Comparison of ENCODE assay signal across 26 cellular contexts in genomic region chr2:7045601-7046590, GRCh38.
DNase-seq lines count a peak whose midpoint lies in the region; ATAC-seq and TF ChIP-seq lines count a peak whose summit lies in the region.
"Had no signal": no experiment of that assay in that cellular context is flagged by ENCODE, and none has a peak within 500 bp of the region (broad histone marks: within the 10 kb centered on the region; RNA-seq: fewer than 3 reads in every experiment).

No MANE protein-coding gene starts in this region.

- H3K27ac ChIP-seq in right cardiac atrium (ENCODE audit: low read length) = no peak overlapping the region
- H3K27ac ChIP-seq: A549, PC-9, SJCRH30 had no signal

- in situ Hi-C loops in G401 (cut with HindIII; ENCODE audit: low sequenced_read_pairs) = no loop called here

- H3K4me1 ChIP-seq in right cardiac atrium (ENCODE audit: control insufficient read depth, insufficient read depth, low read length) = peaks cover 3% of the 10 kb centered on the region
- H3K4me1 ChIP-seq: A549, SJCRH30 had no signal

- H3K4me3 ChIP-seq in NB4 (ENCODE audit: low read depth, low read length) (no peak overlapping the region), right cardiac atrium (ENCODE audit: low read length) (no peak overlapping the region)
- H3K4me3 ChIP-seq: A549, PC-9, SJCRH30 had no signal

- ATAC-seq in HG02852 (IDR thresholded peaks at IDR 0.05; ENCODE audit: unreplicated experiment) (no peak), right cardiac atrium (no peak)
- ATAC-seq: A549; CD8-positive, alpha-beta T cell; Right ventricle myocardium inferior; SK-N-SH treated with all-trans-retinoic acid at 6 μM for 48 hours had no signal

- DNase-seq in CMK (ENCODE audit: low read depth) = peak; percentile 59
- DNase-seq in G401 (ENCODE audit: low spot score) = peak; percentile 37
- DNase-seq in NB4 (ENCODE audit: low read depth) = peak; percentile 11
- DNase-seq in dermis microvascular lymphatic vessel endothelial cell (ENCODE audit: low read depth in 2 of 2) = peak; percentile 19 to 34
- DNase-seq in stimulated activated CD4-positive, alpha-beta T cell treated with anti-CD3 and anti-CD28 coated beads, Interleukin-4, amount 100 ng/mL, for 1 hour = no peak
- no peak for DNase-seq in right cardiac atrium
- DNase-seq: C1 segment of cervical spinal cord; CD8-positive, alpha-beta T cell; DMS 273 treated with DMSO at 0.1 percent for 48 hours; DMS79; KBM-7; MM.1S; NCI-H1048; NCI-H1417; NCI-H1694; NCI-H2029 treated with DMSO at 0.1 percent for 48 hours; NCI-H446 treated with DMSO at 0.1 percent for 48 hours; NCI-H526; NCI-H82; NK-92 treated with Interleukin-12 subunit alpha and Interleukin-12 subunit beta, amount 100 ng/mL, for 24 hours; PC-9; SJCRH30 had no signal

- TF ChIP-seq CTCF in NB4 (IDR thresholded peaks at IDR 0.05; ENCODE audit: low read depth, low read length) = no peak

- no peaks in the 10 kb centered on the region for H3K27me3 ChIP-seq in right cardiac atrium (ENCODE audit: control insufficient read depth, insufficient read depth)
- H3K27me3 ChIP-seq: SJCRH30 had no signal

- H3K9me3 ChIP-seq in right cardiac atrium (ENCODE audit: control insufficient read depth, low read length) = no peaks in the 10 kb centered on the region
- H3K9me3 ChIP-seq: A549, SJCRH30 had no signal

- intact Hi-C loops in right cardiac atrium (cut with DNase I) = no loop called here

- WGBS in right cardiac atrium = 82% methylated on average over 15 of the region's 15 CpGs

- TF ChIP-seq POLR2A in NB4 (IDR thresholded peaks at IDR 0.05; ENCODE audit: extremely low read depth, insufficient read length) = no peak

Comparison
In these comparisons a context has a peak if more than half of its experiments do, and no peak if none do; other contexts are left out.
1. DNase-seq: peak in CMK (single experiment), G401 (single experiment), NB4 (single experiment) and dermis microvascular lymphatic vessel endothelial cell (2 of 2); none in stimulated activated CD4-positive, alpha-beta T cell treated with anti-CD3 and anti-CD28 coated beads, Interleukin-4, amount 100 ng/mL, for 1 hour (single experiment) and right cardiac atrium (0 of 3).